Comparison of ENCODE assay signal across 21 cellular contexts in the genomic region with DNA sequence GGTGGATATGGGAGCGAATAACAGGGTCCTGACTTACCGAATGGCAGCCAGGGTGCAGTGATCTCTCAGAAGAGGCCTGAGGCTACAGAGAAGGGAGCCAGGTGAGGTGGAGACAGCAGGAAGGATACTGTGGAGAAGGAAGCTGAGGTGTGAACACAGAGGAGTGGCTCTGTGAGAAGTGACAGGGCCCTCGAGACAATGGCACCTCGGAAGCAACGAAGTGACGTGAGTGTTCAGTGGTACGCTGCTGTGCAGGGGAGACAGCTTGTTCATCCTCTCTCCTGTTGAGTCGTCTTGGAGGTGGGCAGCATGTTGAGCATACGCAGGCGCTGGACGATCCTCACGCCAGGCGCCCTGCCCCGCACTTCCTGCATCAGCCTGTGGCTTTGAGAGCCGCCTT.
DNase-seq lines count a peak whose midpoint lies in the region; ATAC-seq and TF ChIP-seq lines count a peak whose summit lies in the region.
"Had no signal": no experiment of that assay in that cellular context is flagged by ENCODE, and none has a peak within 500 bp of the region (broad histone marks: within the 10 kb centered on the region; RNA-seq: fewer than 3 reads in every experiment).

No MANE protein-coding gene starts in this region.

- H3K36me3 Mint-ChIP-seq in activated naive CD4-positive, alpha-beta T cell treated with anti-CD3 and anti-CD28 coated beads, Interleukin-2, amount 50 U/mL, for 72 hours, result no peaks in the 10 kb centered on the region
- no peaks in the 10 kb centered on the region for H3K36me3 Mint-ChIP-seq in activated naive CD4-positive, alpha-beta T cell treated with anti-CD3 and anti-CD28 coated beads, Interleukin-2, amount 10 ng/mL, durations not matched to agents 7 days and 5 days
- H3K36me3 Mint-ChIP-seq in memory B cell, result peaks cover 16% of the 10 kb centered on the region
- no peaks in the 10 kb centered on the region for H3K36me3 Mint-ChIP-seq in natural killer cell
- no peaks in the 10 kb centered on the region for H3K36me3 Mint-ChIP-seq in T-helper 2 cell treated with Interferon-gamma antibody and Interleukin-4, amounts not matched to agents 5 μg/mL and 100 μg/mL, for 36 hours (ENCODE audit: low read depth)

- no peaks in the 10 kb centered on the region for H3K4me1 Mint-ChIP-seq in activated naive CD4-positive, alpha-beta T cell treated with anti-CD3 and anti-CD28 coated beads, Interleukin-2, amount 10 ng/mL, durations not matched to agents 7 days and 5 days
- H3K4me1 Mint-ChIP-seq in memory B cell (peaks cover 16% of the 10 kb centered on the region), natural killer cell (peaks cover 25 to 31% of the 10 kb centered on the region in 2 donors)
- H3K4me1 Mint-ChIP-seq in T-helper 2 cell treated with Interferon-gamma antibody and Interleukin-4, amounts not matched to agents 5 μg/mL and 100 μg/mL, for 36 hours (ENCODE audit: low read depth), result no peaks in the 10 kb centered on the region

- CTCF ChIA-PET in activated naive CD4-positive, alpha-beta T cell treated with anti-CD3 and anti-CD28 coated beads, Interleukin-2, amount 10 ng/mL, durations not matched to agents 7 days and 5 days (lab: Charles Lee), result no interaction called here

- no peak for TF ChIP-seq CTCF in natural killer cell (IDR thresholded peaks at IDR 0.05)

- no peaks in the 10 kb centered on the region for H3K27me3 Mint-ChIP-seq in activated naive CD4-positive, alpha-beta T cell treated with anti-CD3 and anti-CD28 coated beads, Interleukin-2, amount 10 ng/mL, durations not matched to agents 7 days and 5 days
- H3K27me3 Mint-ChIP-seq in memory B cell (no peaks in the 10 kb centered on the region), natural killer cell (ENCODE audit: low read depth in 2 of 2) (no peaks in the 10 kb centered on the region)
- H3K27me3 Mint-ChIP-seq in T-helper 2 cell treated with Interferon-gamma antibody and Interleukin-4, amounts not matched to agents 5 μg/mL and 100 μg/mL, for 36 hours (ENCODE audit: low read depth), result no peaks in the 10 kb centered on the region
- H3K27me3 Mint-ChIP-seq: B cell had no signal

- H3K27ac Mint-ChIP-seq in activated naive CD4-positive, alpha-beta T cell treated with anti-CD3 and anti-CD28 coated beads, Interleukin-2, amount 50 U/mL, for 72 hours, result peak overlapping the region; percentile 22 to 70
- H3K27ac Mint-ChIP-seq in activated naive CD4-positive, alpha-beta T cell treated with anti-CD3 and anti-CD28 coated beads, Interleukin-2, amount 10 ng/mL, durations not matched to agents 7 days and 5 days, result no peak overlapping the region
- peak overlapping the region; percentile 6 for H3K27ac Mint-ChIP-seq in memory B cell
- peak overlapping the region; percentile 68 to 71 for H3K27ac Mint-ChIP-seq in natural killer cell
- H3K27ac Mint-ChIP-seq in T-helper 2 cell treated with Interferon-gamma antibody and Interleukin-4, amounts not matched to agents 5 μg/mL and 100 μg/mL, for 36 hours, result no peak overlapping the region

- no peak for DNase-seq in activated naive CD4-positive, alpha-beta T cell treated with anti-CD3 and anti-CD28 coated beads, Interleukin-2, amount 50 U/mL, for 72 hours (ENCODE audit: low spot score in 2 of 2)
- DNase-seq in activated naive CD4-positive, alpha-beta T cell treated with anti-CD3 and anti-CD28 coated beads, Interleukin-2, amount 10 ng/mL, durations not matched to agents 7 days and 5 days, result no peak
- DNase-seq in memory B cell (ENCODE audit: low spot score in 2 of 2) (no peak), natural killer cell (no peak), NCI-H2171 (lab: John Stamatoyannopoulos, UW) (no peak)
- no peak for DNase-seq in T-helper 2 cell treated with Interferon-gamma antibody and Interleukin-4, amounts not matched to agents 5 μg/mL and 100 μg/mL, for 36 hours (ENCODE audit: low spot score)
- DNase-seq in activated CD4-positive, alpha-beta T cell treated with anti-CD3 and anti-CD28 coated beads for 4 hours, result no peak
- DNase-seq: DMS153, DND-41, H9, KBM-7, MV-4-11, NCI-H1105, NCI-H1436 treated with DMSO at 0.1 percent for 48 hours, NCI-H187 treated with DMSO at 0.1 percent for 48 hours, NCI-H524 treated with DMSO at 0.1 percent for 48 hours, NCI-H774, PC-3 had no signal

- H3K4me3 Mint-ChIP-seq in activated naive CD4-positive, alpha-beta T cell treated with anti-CD3 and anti-CD28 coated beads, Interleukin-2, amount 10 ng/mL, durations not matched to agents 7 days and 5 days, result no peak overlapping the region
- no peak overlapping the region for H3K4me3 Mint-ChIP-seq in memory B cell
- H3K4me3 Mint-ChIP-seq in natural killer cell, result peak overlapping the region; percentile 47
- H3K4me3 Mint-ChIP-seq in T-helper 2 cell treated with Interferon-gamma antibody and Interleukin-4, amounts not matched to agents 5 μg/mL and 100 μg/mL, for 36 hours, result no peak overlapping the region
- H3K4me3 Mint-ChIP-seq: B cell, H9 had no signal

- no peak for ATAC-seq in activated naive CD4-positive, alpha-beta T cell treated with anti-CD3 and anti-CD28 coated beads, Interleukin-2, amount 50 U/mL, for 72 hours
- ATAC-seq in memory B cell (ENCODE audit: low read depth), result no peak
- peak; percentile 46 to 81 (median 50) for ATAC-seq in natural killer cell
- no peak for ATAC-seq in GM19351 (IDR thresholded peaks at IDR 0.05; ENCODE audit: unreplicated experiment)
- ATAC-seq: HepG2, PC-3 had no signal

- no peaks in the 10 kb centered on the region for H3K9me3 Mint-ChIP-seq in activated naive CD4-positive, alpha-beta T cell treated with anti-CD3 and anti-CD28 coated beads, Interleukin-2, amount 50 U/mL, for 72 hours
- H3K9me3 Mint-ChIP-seq in activated naive CD4-positive, alpha-beta T cell treated with anti-CD3 and anti-CD28 coated beads, Interleukin-2, amount 10 ng/mL, durations not matched to agents 7 days and 5 days, result no peaks in the 10 kb centered on the region
- H3K9me3 Mint-ChIP-seq in memory B cell, result no peaks in the 10 kb centered on the region
- no peaks in the 10 kb centered on the region for H3K9me3 Mint-ChIP-seq in natural killer cell
- H3K9me3 Mint-ChIP-seq in T-helper 2 cell treated with Interferon-gamma antibody and Interleukin-4, amounts not matched to agents 5 μg/mL and 100 μg/mL, for 36 hours, result no peaks in the 10 kb centered on the region
- H3K9me3 Mint-ChIP-seq: H9 had no signal

- intact Hi-C loops in natural killer cell (cut with micrococcal nuclease), result no loop called here

Comparison
In these comparisons a context has a peak if more than half of its experiments do, and no peak if none do; other contexts are left out.
1. H3K27ac Mint-ChIP-seq: peak in activated naive CD4-positive, alpha-beta T cell treated with anti-CD3 and anti-CD28 coated beads, Interleukin-2, amount 50 U/mL, for 72 hours (2 of 2), memory B cell (single experiment) and natural killer cell (2 of 2); none in activated naive CD4-positive, alpha-beta T cell treated with anti-CD3 and anti-CD28 coated beads, Interleukin-2, amount 10 ng/mL, durations not matched to agents 7 days and 5 days (single experiment) and T-helper 2 cell treated with Interferon-gamma antibody and Interleukin-4, amounts not matched to agents 5 μg/mL and 100 μg/mL, for 36 hours (single experiment).
2. ATAC-seq: peak in natural killer cell (3 of 3); none in activated naive CD4-positive, alpha-beta T cell treated with anti-CD3 and anti-CD28 coated beads, Interleukin-2, amount 50 U/mL, for 72 hours (0 of 2), memory B cell (single experiment) and GM19351 (single experiment).